In the genomic region with DNA sequence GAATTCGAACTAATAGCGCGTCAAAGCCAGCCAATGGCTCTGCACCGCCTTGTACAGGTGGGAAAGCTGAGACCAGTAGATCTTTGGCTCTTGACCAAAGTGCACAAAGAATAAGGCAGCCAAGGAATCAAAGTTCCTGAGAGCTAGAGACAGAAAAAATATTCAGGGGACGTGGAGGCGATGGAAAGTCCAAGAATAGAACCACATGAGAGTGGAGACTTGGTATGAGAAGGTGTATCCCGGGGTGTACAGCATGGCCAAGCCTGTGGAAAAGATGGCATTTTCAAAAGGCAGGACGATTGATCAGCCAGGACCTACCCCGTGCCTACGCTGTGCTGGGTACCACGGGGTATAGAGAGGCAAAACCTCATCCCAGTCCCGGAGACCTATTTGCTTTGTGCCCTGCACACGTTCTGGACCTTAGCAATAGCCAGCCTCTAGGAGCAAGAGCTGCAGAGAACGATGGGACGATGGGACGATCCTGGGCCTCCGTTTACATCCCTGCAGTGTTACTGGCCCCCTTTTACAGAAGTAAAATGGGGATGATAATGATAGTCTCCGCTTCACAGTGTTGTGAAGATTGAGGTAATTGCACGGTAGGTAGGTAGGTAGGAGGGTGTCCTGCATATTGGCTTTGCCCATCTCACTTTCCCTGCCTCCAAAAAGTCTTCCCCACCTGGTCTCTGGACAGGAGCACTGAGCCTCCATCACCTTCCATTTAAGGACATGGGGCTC, we compare ENCODE assay signal across 8 cellular contexts. TPM values are rescaled to one million over a fixed set of nuclear protein-coding genes. Genes with fewer than 3 reads are reported as not detected.
DNase-seq lines count a peak whose midpoint lies in the region; ATAC-seq and TF ChIP-seq lines count a peak whose summit lies in the region.

No MANE protein-coding gene starts in this region.

- CTCF ChIA-PET in activated naive CD4-positive, alpha-beta T cell treated with anti-CD3 and anti-CD28 coated beads, Interleukin-2, amount 10 ng/mL, durations not matched to agents 7 days and 5 days (lab: Charles Lee), result interaction anchor here (1.2 to 4.0 kb wide), 2 partner anchors 9 to 20 kb away, joined by 3 to 16 read pairs; no protein-coding TSS in a partner anchor

- ATAC-seq in HG03565 (IDR thresholded peaks at IDR 0.05; ENCODE audit: unreplicated experiment), result peak; percentile 16

- peak overlapping the region; percentile 91 for H2AFZ ChIP-seq in smooth muscle cell (ENCODE audit: low read depth)

- peaks cover 21% of the 10 kb centered on the region for H4K20me1 ChIP-seq in smooth muscle cell (ENCODE audit: low read depth)

- H3K36me3 ChIP-seq in right atrium auricular region, result peaks cover 19% of the 10 kb centered on the region
- peaks cover 5% of the 10 kb centered on the region for H3K36me3 ChIP-seq in smooth muscle cell (ENCODE audit: low read depth)

- peak overlapping the region; percentile 98 for H3K9ac ChIP-seq in smooth muscle cell (ENCODE audit: low read depth)

- H3K27ac Mint-ChIP-seq in activated T-cell treated with anti-CD3 and anti-CD28 coated beads, Interleukin-2, amount 50 U/mL, for 24 hours, result peak overlapping the region; percentile 95
- H3K27ac Mint-ChIP-seq in activated naive CD4-positive, alpha-beta T cell treated with anti-CD3 and anti-CD28 coated beads, Interleukin-2, amount 10 ng/mL, durations not matched to agents 7 days and 5 days, result peak overlapping the region; percentile 96

- H3K4me3 Mint-ChIP-seq in activated T-cell treated with anti-CD3 and anti-CD28 coated beads, Interleukin-2, amount 50 U/mL, for 24 hours, result peak overlapping the region; percentile 85
- H3K4me3 Mint-ChIP-seq in activated naive CD4-positive, alpha-beta T cell treated with anti-CD3 and anti-CD28 coated beads, Interleukin-2, amount 10 ng/mL, durations not matched to agents 7 days and 5 days, result peak overlapping the region; percentile 91

- H3K27me3 ChIP-seq in right atrium auricular region, result no peaks in the 10 kb centered on the region
- H3K27me3 ChIP-seq in smooth muscle cell (ENCODE audit: low read depth), result no peaks in the 10 kb centered on the region

- H3K9me3 ChIP-seq in right atrium auricular region (no peaks in the 10 kb centered on the region), smooth muscle cell (replicated peaks; ENCODE audit: low read depth) (no peaks in the 10 kb centered on the region)

- peaks cover 0 to 31% of the 10 kb centered on the region in 2 donors for H3K4me1 ChIP-seq in right atrium auricular region
- peaks cover 7% of the 10 kb centered on the region for H3K4me1 ChIP-seq in smooth muscle cell (ENCODE audit: low read depth)

- 25% methylated on average over 19 of the region's 19 CpGs for WGBS in smooth muscle cell (ENCODE audit: low lambda C conversion rate)

- H3K36me3 Mint-ChIP-seq in activated T-cell treated with anti-CD3 and anti-CD28 coated beads, Interleukin-2, amount 50 U/mL, for 24 hours (ENCODE audit: low read depth), result peaks cover 34% of the 10 kb centered on the region
- H3K36me3 Mint-ChIP-seq in activated naive CD4-positive, alpha-beta T cell treated with anti-CD3 and anti-CD28 coated beads, Interleukin-2, amount 10 ng/mL, durations not matched to agents 7 days and 5 days, result peaks cover 27% of the 10 kb centered on the region

- DNase-seq in activated T-cell treated with anti-CD3 and anti-CD28 coated beads, Interleukin-2, amount 50 U/mL, for 24 hours, result no peak
- no peak for DNase-seq in activated T-cell treated with anti-CD3 and anti-CD28 coated beads, Interleukin-2, amount 50 U/mL, for 1 hour
- peak; percentile 28 for DNase-seq in activated naive CD4-positive, alpha-beta T cell treated with anti-CD3 and anti-CD28 coated beads, Interleukin-2, amount 10 ng/mL, durations not matched to agents 7 days and 5 days
- DNase-seq in right atrium auricular region (ENCODE audit: low spot score) (no peak), smooth muscle cell (lab: John Stamatoyannopoulos, UW; ENCODE audit: unreplicated experiment) (no peak), DMS 273 (lab: John Stamatoyannopoulos, UW; ENCODE audit: unreplicated experiment) (no peak)
- DNase-seq in effector CD8-positive, alpha-beta T cell (lab: John Stamatoyannopoulos, UW), result no peak

- H3K79me2 ChIP-seq in smooth muscle cell (ENCODE audit: low read depth), result peaks cover 21% of the 10 kb centered on the region

- H3K9me3 Mint-ChIP-seq in activated T-cell treated with anti-CD3 and anti-CD28 coated beads, Interleukin-2, amount 50 U/mL, for 24 hours, result no peaks in the 10 kb centered on the region
- H3K9me3 Mint-ChIP-seq in activated naive CD4-positive, alpha-beta T cell treated with anti-CD3 and anti-CD28 coated beads, Interleukin-2, amount 10 ng/mL, durations not matched to agents 7 days and 5 days, result no peaks in the 10 kb centered on the region

- TF ChIP-seq CTCF in right atrium auricular region (IDR thresholded peaks at IDR 0.05) (no peak), smooth muscle cell (IDR thresholded peaks at IDR 0.05; ENCODE audit: borderline replicate concordance, insufficient read depth, poor library complexity, severe bottlenecking) (no peak)

- H3F3A ChIP-seq in smooth muscle cell (ENCODE audit: low read depth), result no peaks in the 10 kb centered on the region

- peak overlapping the region; percentile 92 for H3K4me2 ChIP-seq in smooth muscle cell

- H3K4me1 Mint-ChIP-seq in activated T-cell treated with anti-CD3 and anti-CD28 coated beads, Interleukin-2, amount 50 U/mL, for 24 hours (ENCODE audit: low read depth), result peaks cover 30% of the 10 kb centered on the region
- peaks cover 63% of the 10 kb centered on the region for H3K4me1 Mint-ChIP-seq in activated naive CD4-positive, alpha-beta T cell treated with anti-CD3 and anti-CD28 coated beads, Interleukin-2, amount 10 ng/mL, durations not matched to agents 7 days and 5 days

- H3K27me3 Mint-ChIP-seq in activated T-cell treated with anti-CD3 and anti-CD28 coated beads, Interleukin-2, amount 50 U/mL, for 24 hours, result no peaks in the 10 kb centered on the region
- peaks cover 20% of the 10 kb centered on the region for H3K27me3 Mint-ChIP-seq in activated naive CD4-positive, alpha-beta T cell treated with anti-CD3 and anti-CD28 coated beads, Interleukin-2, amount 10 ng/mL, durations not matched to agents 7 days and 5 days

- H3K27ac ChIP-seq in right atrium auricular region (peak overlapping the region; percentile 71 to 89), smooth muscle cell (ENCODE audit: low read depth) (no peak overlapping the region)

- peak overlapping the region; percentile 84 to 94 for H3K4me3 ChIP-seq in right atrium auricular region
- peak overlapping the region; percentile 84 for H3K4me3 ChIP-seq in smooth muscle cell

RNA-seq across cellular contexts. Expression of a gene that starts 0.6 kb away (rescaled TPM):
- total RNA-seq in right atrium auricular region (10 to 100 TPM; 18.5 to 22.2 TPM), smooth muscle cell (19.2 and 28.7 TPM in 2 replicates)
- 18.6 and 23.2 TPM in 2 replicates for polyA plus RNA-seq in smooth muscle cell

RNA-seq across cellular contexts. Expression of a gene that starts 34.4 kb away (rescaled TPM):
- 100 to 1,000 TPM in 1 of 2 donors, 10 to 100 TPM in 1; 29.2 to 121 TPM for total RNA-seq in right atrium auricular region
- 6.4 and 18.9 TPM in 2 replicates for total RNA-seq in smooth muscle cell
- 22.1 and 33.5 TPM in 2 replicates for polyA plus RNA-seq in smooth muscle cell
